In genomic region chr18:44715245-44715644, GRCh38 we compare ENCODE assay signal across 9 cellular contexts. TPM values are rescaled to one million over a fixed set of nuclear protein-coding genes. Genes with fewer than 3 reads are reported as not detected.
DNase-seq lines count a peak whose midpoint lies in the region; ATAC-seq, FAIRE-seq and TF ChIP-seq lines count a peak whose summit lies in the region.
"Had no signal": no experiment of that assay in that cellular context is flagged by ENCODE, and none has a peak within 500 bp of the region (broad histone marks: within the 10 kb centered on the region; RNA-seq: fewer than 3 reads in every experiment).

No MANE protein-coding gene starts in this region.

- H4K8ac ChIP-seq in H9 (replicated peaks; ENCODE audit: insufficient read length, low read depth, low read length), result no peak overlapping the region

- peaks cover 1 to 5% of the 10 kb centered on the region in 2 donors for H3K4me1 ChIP-seq in left lung
- peaks cover 0 to 42% (median 24%) of the 10 kb centered on the region in 4 donors for H3K4me1 ChIP-seq in stomach
- H3K4me1 ChIP-seq in H9 (ENCODE audit: insufficient read depth, low read length), result peaks cover 9% of the 10 kb centered on the region

- no peak overlapping the region for H3K14ac ChIP-seq in H9 (ENCODE audit: insufficient read depth, low read length)

- H3K9ac ChIP-seq in H9 (ENCODE audit: extremely low read depth, insufficient read length, low read length), result no peak overlapping the region

- H2BK15ac ChIP-seq in H9 (ENCODE audit: low read depth, low read length), result no peak overlapping the region

- H3K27me3 ChIP-seq in bronchial epithelial cell (ENCODE audit: control insufficient read depth, insufficient read depth, low read length) (no peaks in the 10 kb centered on the region), left lung (peaks cover 0 to 32% of the 10 kb centered on the region in 2 donors), stomach (no peaks in the 10 kb centered on the region), H9 (ENCODE audit: insufficient read depth, low read length) (no peaks in the 10 kb centered on the region)

- WGBS in stomach, 5 donors, result 64 to 92% (median 77%) methylated on average over 6 to 7 of the region's 7 CpGs
- no CpG with 5 or more reads among the region's 7 CpGs for WGBS in H9 (ENCODE audit: extremely low coverage, insufficient read length, low lambda C conversion rate)

- no peak overlapping the region for H3K4me3 Mint-ChIP-seq in H9

- peak overlapping the region in 1 of 2 donors; percentile 15 for H3K27ac ChIP-seq in left lung
- peak overlapping the region in 4 of 5 donors; percentile 10 to 60 (median 21) for H3K27ac ChIP-seq in stomach
- H3K27ac ChIP-seq in H9 (ENCODE audit: insufficient read length, low read depth, low read length), result no peak overlapping the region
- peak overlapping the region in 1 of 2 donors; percentile 62 for H3K27ac ChIP-seq in coronary artery

- peak; percentile 54 for DNase-seq in LHCN-M2 (ENCODE audit: low read depth)
- DNase-seq in bronchial epithelial cell (ENCODE audit: low read depth), result peak; percentile 44
- DNase-seq in left lung, result no peak
- DNase-seq in stomach, result no peak
- no peak for DNase-seq in activated CD4-positive, alpha-beta T cell treated with anti-CD3 and anti-CD28 coated beads for 1 hour
- DNase-seq in H9, result no peak
- DNase-seq in coronary artery (ENCODE audit: low spot score), result no peak
- DNase-seq: activated naive CD4-positive, alpha-beta T cell treated with Interleukin-2 at 50 U/mL for 16 hours had no signal

- no peaks in the 10 kb centered on the region for H3K79me2 ChIP-seq in H9 (ENCODE audit: insufficient read depth, low read length)

- H3K4me2 ChIP-seq in H9 (ENCODE audit: insufficient read depth, insufficient read length, low read length), result no peak overlapping the region

- no peak overlapping the region for H3K23ac ChIP-seq in H9 (ENCODE audit: insufficient read length, low read depth, low read length)

- TF ChIP-seq POLR2A in stomach (IDR thresholded peaks at IDR 0.05), result no peak

- H3K4ac ChIP-seq in H9 (ENCODE audit: low read depth, low read length), result no peak overlapping the region

- ATAC-seq in left lung (peak; percentile 47), GM21381 (IDR thresholded peaks at IDR 0.05; ENCODE audit: unreplicated experiment) (no peak)

- H2BK120ac ChIP-seq in H9 (ENCODE audit: low read depth, low read length, poor library complexity, severe bottlenecking), result no peak overlapping the region

- H2AFZ ChIP-seq in H9 (ENCODE audit: low read length), result no peak overlapping the region

- no peak for TF ChIP-seq CTCF in bronchial epithelial cell (IDR thresholded peaks at IDR 0.05; ENCODE audit: insufficient read depth, low read length, severe bottlenecking)
- TF ChIP-seq CTCF in left lung (IDR thresholded peaks at IDR 0.05), result no peak
- TF ChIP-seq CTCF in stomach (IDR thresholded peaks at IDR 0.05), result no peak
- no peak for TF ChIP-seq CTCF in H9 (conservative IDR thresholded peaks at IDR 0.05)
- TF ChIP-seq CTCF in coronary artery (IDR thresholded peaks at IDR 0.05), result no peak

- TF ChIP-seq EP300 in stomach (IDR thresholded peaks at IDR 0.05), result no peak

- no peaks in the 10 kb centered on the region for H3K27me3 Mint-ChIP-seq in H9 (ENCODE audit: low read depth)

- intact Hi-C loops in left lung (cut with DNase I), result no loop called here
- intact Hi-C loops in stomach (cut with DNase I; ENCODE audit: low total_unique reads), result no loop called here

- no peaks in the 10 kb centered on the region for H4K20me1 ChIP-seq in H9 (ENCODE audit: control insufficient read depth, insufficient read depth, insufficient read length)

- H2BK5ac ChIP-seq in H9 (ENCODE audit: insufficient read length, low read length), result no peak overlapping the region

- H3K56ac ChIP-seq in H9 (ENCODE audit: insufficient read length, low read depth, low read length), result no peak overlapping the region

- no peak overlapping the region for H3K18ac ChIP-seq in H9 (ENCODE audit: insufficient read length, low read depth, low read length)

- H4K5ac ChIP-seq in H9 (ENCODE audit: insufficient read length, low read depth, low read length), result no peak overlapping the region

- H3K9me3 Mint-ChIP-seq in H9, result no peaks in the 10 kb centered on the region

- no peak overlapping the region for H4K91ac ChIP-seq in H9 (ENCODE audit: insufficient read length, low read depth, low read length)

- H3K23me2 ChIP-seq in H9 (ENCODE audit: insufficient read length, low read depth, low read length, poor library complexity, severe bottlenecking), result no peaks in the 10 kb centered on the region

- H2AK5ac ChIP-seq in H9 (ENCODE audit: insufficient read length, low read length), result no peak overlapping the region

- no peak overlapping the region for H2BK20ac ChIP-seq in H9 (ENCODE audit: low read depth, low read length, poor library complexity, severe bottlenecking)

- FAIRE-seq in bronchial epithelial cell (lab: Jason Lieb, UNC), result no peak

- no peak overlapping the region for H2BK12ac ChIP-seq in H9 (ENCODE audit: insufficient read length, low read depth, low read length)

- no peak overlapping the region for H3T11ph ChIP-seq in H9 (ENCODE audit: low read length)

- H3K79me1 ChIP-seq in H9 (ENCODE audit: insufficient read depth, low read depth, low read length, poor library complexity, severe bottlenecking), result no peaks in the 10 kb centered on the region

- H3K9me3 ChIP-seq in left lung, result no peaks in the 10 kb centered on the region
- H3K9me3 ChIP-seq in stomach, result no peaks in the 10 kb centered on the region
- no peaks in the 10 kb centered on the region for H3K9me3 ChIP-seq in H9 (ENCODE audit: control insufficient read depth, low read depth, low read length)

- H3K36me3 ChIP-seq in bronchial epithelial cell (ENCODE audit: control insufficient read depth, insufficient read depth, low read length), result no peaks in the 10 kb centered on the region
- H3K36me3 ChIP-seq in left lung, result no peaks in the 10 kb centered on the region
- H3K36me3 ChIP-seq in stomach, result peaks cover 4 to 13% (median 6%) of the 10 kb centered on the region in 4 donors

- H3K4me3 ChIP-seq in bronchial epithelial cell (ENCODE audit: low read depth, low read length) (no peak overlapping the region), left lung (no peak overlapping the region), stomach (no peak overlapping the region), coronary artery (no peak overlapping the region)

- 0 out of 7 replicates have a peak overlapping the region, but pooled peaks of 1 of the 3 experiments have one; percentile 20 for H3K27ac Mint-ChIP-seq in H9

- H3K36me3 Mint-ChIP-seq in H9 (ENCODE audit: insufficient read depth in 1 of 3, low read depth in 3 of 3), result peaks cover 0 to 16% (median 2%) of the 10 kb centered on the region in 3 experiments; a peak in 5 of 7 replicates

- peaks cover 26 to 39% of the 10 kb centered on the region in 2 experiments for H3K4me1 Mint-ChIP-seq in H9

RNA-seq across cellular contexts. Expression of gene SETBP1, which starts 34.6 kb away (rescaled TPM):
- total RNA-seq in LHCN-M2 (2014; rRNA removed) (0.77 and 1.6 TPM in 2 replicates), bronchial epithelial cell (1.3 and 1.8 TPM in 2 replicates), left lung (10 to 100 TPM; 26.4 to 27.5 TPM), stomach (10 to 100 TPM; 15.1 to 66.5 (median 29.2) TPM), H9 (2021) (4.6 and 4.8 TPM in 2 replicates)
- 0.32 TPM for polyA plus RNA-seq in LHCN-M2 (2012)
- 1 to 10 TPM; 1.4 to 2.3 (median 2.0) TPM for polyA plus RNA-seq in stomach

Comparison
In these comparisons a context has a peak if more than half of its experiments do, and no peak if none do; other contexts are left out.
1. DNase-seq: peak in LHCN-M2 (single experiment) and bronchial epithelial cell (single experiment); none in left lung (0 of 2), stomach (single experiment), activated CD4-positive, alpha-beta T cell treated with anti-CD3 and anti-CD28 coated beads for 1 hour (single experiment), H9 (single experiment) and coronary artery (single experiment).